21 cellular contexts compared by ENCODE assay signal in the genomic region with DNA sequence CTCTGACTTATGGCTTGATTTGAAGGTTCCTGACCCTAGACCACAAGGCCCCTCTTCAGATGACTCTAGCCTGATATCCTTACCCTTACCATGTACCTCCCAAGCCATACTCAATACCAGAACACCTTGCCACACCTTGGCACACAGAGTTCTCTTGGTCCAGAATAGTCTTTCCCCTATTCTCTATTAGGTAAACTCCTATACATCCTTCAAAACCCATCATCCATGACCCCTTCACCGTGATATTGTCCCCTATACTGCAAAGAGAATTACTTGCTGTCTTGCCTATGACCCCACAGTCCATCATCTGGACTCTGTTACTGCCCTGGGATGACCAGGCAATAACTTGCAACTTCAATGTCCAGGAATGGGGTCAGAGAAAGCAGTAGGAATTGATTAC.
"Had no signal": no experiment of that assay in that cellular context is flagged by ENCODE, and none has a peak within 500 bp of the region (broad histone marks: within the 10 kb centered on the region; RNA-seq: fewer than 3 reads in every experiment).

No MANE protein-coding gene starts in this region.

- H3K9me3 Mint-ChIP-seq: IgD-negative memory B cell had no signal

- FAIRE-seq: K562, RCC 7860 had no signal

- H3K4me3 Mint-ChIP-seq: IgD-negative memory B cell had no signal

- ATAC-seq: K562 had no signal

- H3K27me3 Mint-ChIP-seq: IgD-negative memory B cell had no signal

- H3K4me3 ChIP-seq: K562 had no signal

- H3K27ac ChIP-seq: KMS-11 had no signal

- DNase-seq: Kasumi-1, MV-4-11, NCI-H1048, NCI-H1105, NCI-H1417, NCI-H1436 treated with DMSO at 0.1 percent for 48 hours, NCI-H1694, NCI-H187 treated with DMSO at 0.1 percent for 48 hours, NCI-H2029 treated with DMSO at 0.1 percent for 48 hours, NCI-H2171 treated with DMSO at 0.1 percent for 48 hours, NCI-H345, NCI-H446 treated with DMSO at 0.1 percent for 48 hours, NCI-H524, NCI-H526 treated with DMSO at 0.1 percent for 48 hours, NCI-H748 treated with DMSO at 0.1 percent for 48 hours, RPMI8226, SHP77 had no signal
